ENCODE assay signal across 12 cellular contexts in genomic region chr10:625751-626711, GRCh38.
DNase-seq lines count a peak whose midpoint lies in the region; ATAC-seq and TF ChIP-seq lines count a peak whose summit lies in the region.
"Had no signal": no experiment of that assay in that cellular context is flagged by ENCODE, and none has a peak within 500 bp of the region (broad histone marks: within the 10 kb centered on the region; RNA-seq: fewer than 3 reads in every experiment).

No MANE protein-coding gene starts in this region.

- ATAC-seq in omental fat pad (ENCODE audit: low FRiP score) (no peak), GM21786 (IDR thresholded peaks at IDR 0.05; ENCODE audit: unreplicated experiment) (no peak)
- ATAC-seq: HCT116 had no signal

- TF ChIP-seq CTCF in colonic mucosa (IDR thresholded peaks at IDR 0.05) (no peak), omental fat pad (IDR thresholded peaks at IDR 0.05) (no peak)

- H3K36me3 ChIP-seq in colonic mucosa (no peaks in the 10 kb centered on the region), muscle layer of colon (ENCODE audit: insufficient read depth, low read length) (no peaks in the 10 kb centered on the region), subcutaneous abdominal adipose tissue (ENCODE audit: control insufficient read depth in 5 of 5, insufficient read depth in 5 of 5, low read length in 5 of 5) (peaks cover 0 to 6% (median 5%) of the 10 kb centered on the region in 5 donors)

- no peaks in the 10 kb centered on the region for H3K27me3 ChIP-seq in colonic mucosa
- H3K27me3 ChIP-seq in muscle layer of colon (ENCODE audit: control insufficient read depth in 1 of 2, insufficient read depth in 2 of 2, low read length in 2 of 2), result no peaks in the 10 kb centered on the region
- no peaks in the 10 kb centered on the region for H3K27me3 ChIP-seq in subcutaneous abdominal adipose tissue (ENCODE audit: control insufficient read depth in 5 of 5, insufficient read depth in 4 of 5, low read length in 5 of 5)

- H3K4me3 ChIP-seq in colonic mucosa (no peak overlapping the region), muscle layer of colon (ENCODE audit: low read depth in 1 of 2, low read length in 2 of 2) (peak overlapping the region; percentile 16 to 38), subcutaneous abdominal adipose tissue (ENCODE audit: low read depth in 1 of 5, low read length in 5 of 5) (peak overlapping the region in 3 of 5 donors; percentile 14 to 33 (median 28))

- DNase-seq in NCI-H69 (lab: John Stamatoyannopoulos, UW) (peak; percentile 43), colonic mucosa (no peak), omental fat pad (ENCODE audit: low spot score) (no peak), NCI-H2081 treated with DMSO at 0.1 percent for 48 hours (lab: John Stamatoyannopoulos, UW) (no peak), AML-193 (lab: John Stamatoyannopoulos, UW) (no peak)
- DNase-seq: cerebellar nuclear complex; NCI-H446 treated with DMSO at 0.1 percent for 48 hours; stimulated activated CD4-positive, alpha-beta T cell treated with anti-CD3 and anti-CD28 coated beads, Interleukin-2, amount 100 ng/mL, for 24 hours had no signal

- H3K4me1 ChIP-seq in colonic mucosa (no peaks in the 10 kb centered on the region), muscle layer of colon (ENCODE audit: insufficient read depth, low read length) (peaks cover 51% of the 10 kb centered on the region), subcutaneous abdominal adipose tissue (ENCODE audit: control insufficient read depth in 5 of 5, insufficient read depth in 5 of 5, low read length in 5 of 5) (peaks cover 9 to 46% (median 27%) of the 10 kb centered on the region in 5 donors)

- intact Hi-C loops in colonic mucosa (cut with DNase I), result no loop called here

- H3K9ac ChIP-seq in colonic mucosa (ENCODE audit: low read depth in 2 of 2, low read length in 2 of 2), result no peak overlapping the region
- peak overlapping the region; percentile 45 for H3K9ac ChIP-seq in muscle layer of colon (ENCODE audit: low read length)
- peak overlapping the region; percentile 50 to 72 (median 65) for H3K9ac ChIP-seq in subcutaneous abdominal adipose tissue (ENCODE audit: low read length in 5 of 5)

- peak overlapping the region; percentile 57 for H3K27ac ChIP-seq in colonic mucosa
- H3K27ac ChIP-seq in muscle layer of colon (ENCODE audit: low read depth, low read length), result peak overlapping the region; percentile 67
- H3K27ac ChIP-seq in subcutaneous abdominal adipose tissue (ENCODE audit: low read depth, low read length), result peak overlapping the region; percentile 97

- no peaks in the 10 kb centered on the region for H3K9me3 ChIP-seq in colonic mucosa
- no peaks in the 10 kb centered on the region for H3K9me3 ChIP-seq in muscle layer of colon (ENCODE audit: low read length)
- H3K9me3 ChIP-seq in subcutaneous abdominal adipose tissue (ENCODE audit: control insufficient read depth in 5 of 5, low read length in 5 of 5), result no peaks in the 10 kb centered on the region

Comparison
In these comparisons a context has a peak if more than half of its experiments do, and no peak if none do; other contexts are left out.
1. H3K9ac ChIP-seq: peak in muscle layer of colon (single experiment) and subcutaneous abdominal adipose tissue (5 of 5); none in colonic mucosa (0 of 2).
2. Peak in every context shown above with its lines, with median percentiles within 50 percentile points of each other: H3K27ac ChIP-seq.